In the genomic region with DNA sequence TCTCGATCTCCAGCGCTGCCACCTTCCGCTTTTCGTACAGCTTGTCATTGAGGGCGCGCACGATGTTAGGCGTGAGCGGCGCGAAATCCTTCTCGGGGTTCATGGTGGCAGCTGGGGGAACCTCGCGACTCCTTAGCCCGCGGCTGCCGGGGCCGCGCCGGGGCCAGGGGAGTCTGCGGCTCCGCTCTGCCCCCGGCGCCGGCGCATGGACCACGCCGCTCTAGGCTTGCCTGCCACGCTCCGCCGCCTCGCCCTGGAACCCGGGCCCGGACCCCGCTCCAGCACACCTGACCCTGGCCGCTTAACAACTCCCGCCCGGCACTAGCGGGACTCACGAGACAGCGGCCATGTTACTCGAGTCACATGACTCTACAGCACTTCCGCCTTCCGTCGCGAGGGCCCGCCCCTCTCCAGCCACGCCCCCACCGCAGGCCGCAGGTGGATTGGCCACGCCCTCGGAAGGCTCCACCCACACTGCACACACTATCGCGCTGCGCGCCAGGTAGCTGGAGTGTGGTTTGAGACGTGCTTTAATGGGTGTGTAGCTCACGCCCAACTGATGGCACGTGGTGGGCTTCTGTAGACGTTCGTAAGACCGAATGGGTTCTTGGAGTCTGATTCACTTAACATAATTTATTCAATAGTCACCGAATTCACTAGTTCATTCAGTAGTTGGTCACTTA, we compare ENCODE assay signal across 1 cellular context.
TF ChIP-seq lines count a peak whose summit lies in the region.

Gene VAC14, minus strand, starts transcription at position 361 of the 683 bp plus-strand sequence. Its CDS starts 258 bp downstream, at position 103.

TF ChIP-seq in HepG2, 621 proteins besides CTCF, POLR2A, EP300 and RAD21 (continued from another document and continues in another):
- TF ChIP-seq CERS6 (CRISPR knock-in tag; IDR thresholded peaks at IDR 0.05) (no peak), ZNF652 (CRISPR knock-in tag; IDR thresholded peaks at IDR 0.05; ENCODE audit: borderline replicate concordance, low read depth) (0 out of 2 replicates have a peak, but pooled peaks have one; percentile 19), SMARCE1 (IDR thresholded peaks at IDR 0.05; ENCODE audit: borderline replicate concordance) (no peak), ZNF784 (CRISPR knock-in tag; IDR thresholded peaks at IDR 0.05; ENCODE audit: borderline replicate concordance) (no peak), PRDM4 (CRISPR knock-in tag; IDR thresholded peaks at IDR 0.05; ENCODE audit: borderline replicate concordance) (no peak), ZNF256 (CRISPR knock-in tag; conservative IDR thresholded peaks at IDR 0.05) (peak; percentile 5; the same call in 1 of the 2 replicates), ZSCAN20 (CRISPR knock-in tag; IDR thresholded peaks at IDR 0.05; ENCODE audit: borderline replicate concordance) (no peak; the same call in 1 of the 2 replicates), ZNF430 (CRISPR knock-in tag; IDR thresholded peaks at IDR 0.05) (no peak), ZNF18 (CRISPR knock-in tag; IDR thresholded peaks at IDR 0.05; ENCODE audit: insufficient replicate concordance) (no peak), ZBTB4 (CRISPR knock-in tag; IDR thresholded peaks at IDR 0.05; ENCODE audit: borderline replicate concordance) (peak; percentile 89; the same call in 1 of the 2 replicates), GMEB2 (CRISPR knock-in tag; IDR thresholded peaks at IDR 0.05; ENCODE audit: low read depth) (peak; percentile 61), KAT8 (CRISPR knock-in tag; IDR thresholded peaks at IDR 0.05) (peak; percentile 100), FOXP1 (IDR thresholded peaks at IDR 0.05) (no peak), FOXP1 (CRISPR knock-in tag; IDR thresholded peaks at IDR 0.05) (0 out of 2 replicates have a peak, but pooled peaks have one; percentile 14), ZNF709 (CRISPR knock-in tag; IDR thresholded peaks at IDR 0.05) (no peak), KAT7 (CRISPR knock-in tag; IDR thresholded peaks at IDR 0.05; ENCODE audit: borderline replicate concordance) (peak; percentile 95), KLF12 (CRISPR knock-in tag; IDR thresholded peaks at IDR 0.05; ENCODE audit: borderline replicate concordance) (peak; percentile 88), POGK (CRISPR knock-in tag; conservative IDR thresholded peaks at IDR 0.05) (no peak), FLYWCH1 (CRISPR knock-in tag; IDR thresholded peaks at IDR 0.05) (no peak), HNRNPUL1 (IDR thresholded peaks at IDR 0.05; ENCODE audit: low read depth, low read length) (no peak), ZNF746 (CRISPR knock-in tag; IDR thresholded peaks at IDR 0.05) (no peak), ZBTB37 (CRISPR knock-in tag; IDR thresholded peaks at IDR 0.05) (no peak), ZNF775 (CRISPR knock-in tag; IDR thresholded peaks at IDR 0.05; ENCODE audit: borderline replicate concordance) (no peak), FOXJ3 (CRISPR knock-in tag; IDR thresholded peaks at IDR 0.05; ENCODE audit: borderline replicate concordance) (no peak), FOXP4 (CRISPR knock-in tag; IDR thresholded peaks at IDR 0.05) (no peak), ZNF788 (CRISPR knock-in tag; IDR thresholded peaks at IDR 0.05; ENCODE audit: borderline replicate concordance) (no peak; the same call in 1 of the 2 replicates), FOXM1 (CRISPR knock-in tag; IDR thresholded peaks at IDR 0.05) (no peak), CREM (IDR thresholded peaks at IDR 0.05) (peak; percentile 47), CREM (CRISPR knock-in tag; IDR thresholded peaks at IDR 0.05) (no peak), ZBTB7B (CRISPR knock-in tag; IDR thresholded peaks at IDR 0.05) (no peak), ZNF614 (CRISPR knock-in tag; IDR thresholded peaks at IDR 0.05; ENCODE audit: borderline replicate concordance) (peak; percentile 65; the same call in 1 of the 2 replicates)
- TF ChIP-seq, protein P1, sequence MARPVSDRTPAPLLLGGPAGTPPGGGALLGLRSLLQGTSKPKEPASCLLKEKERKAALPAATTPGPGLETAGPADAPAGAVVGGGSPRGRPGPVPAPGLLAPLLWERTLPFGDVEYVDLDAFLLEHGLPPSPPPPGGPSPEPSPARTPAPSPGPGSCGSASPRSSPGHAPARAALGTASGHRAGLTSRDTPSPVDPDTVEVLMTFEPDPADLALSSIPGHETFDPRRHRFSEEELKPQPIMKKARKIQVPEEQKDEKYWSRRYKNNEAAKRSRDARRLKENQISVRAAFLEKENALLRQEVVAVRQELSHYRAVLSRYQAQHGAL (CRISPR knock-in tag; IDR thresholded peaks at IDR 0.05; ENCODE audit: not compliant biosample characterization) = no peak
- TF ChIP-seq, protein P2, sequence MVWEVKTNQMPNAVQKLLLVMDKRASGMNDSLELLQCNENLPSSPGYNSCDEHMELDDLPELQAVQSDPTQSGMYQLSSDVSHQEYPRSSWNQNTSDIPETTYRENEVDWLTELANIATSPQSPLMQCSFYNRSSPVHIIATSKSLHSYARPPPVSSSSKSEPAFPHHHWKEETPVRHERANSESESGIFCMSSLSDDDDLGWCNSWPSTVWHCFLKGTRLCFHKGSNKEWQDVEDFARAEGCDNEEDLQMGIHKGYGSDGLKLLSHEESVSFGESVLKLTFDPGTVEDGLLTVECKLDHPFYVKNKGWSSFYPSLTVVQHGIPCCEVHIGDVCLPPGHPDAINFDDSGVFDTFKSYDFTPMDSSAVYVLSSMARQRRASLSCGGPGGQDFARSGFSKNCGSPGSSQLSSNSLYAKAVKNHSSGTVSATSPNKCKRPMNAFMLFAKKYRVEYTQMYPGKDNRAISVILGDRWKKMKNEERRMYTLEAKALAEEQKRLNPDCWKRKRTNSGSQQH (CRISPR knock-in tag; IDR thresholded peaks at IDR 0.05; ENCODE audit: low read depth) = peak; percentile 92
